1 cellular context compared by ENCODE assay signal in genomic region chr9:114396558-114397218, GRCh38.
TF ChIP-seq lines count a peak whose summit lies in the region.

No MANE protein-coding gene starts in this region.

TF ChIP-seq in liver, 16 proteins besides CTCF, POLR2A, EP300 and RAD21 (continued from another document):
- no peak for TF ChIP-seq REST (IDR thresholded peaks at IDR 0.05)
- TF ChIP-seq TAF1 (conservative IDR thresholded peaks at IDR 0.05) = no peak
- no peak for TF ChIP-seq FOXA2 (IDR thresholded peaks at IDR 0.05)
- no peak for TF ChIP-seq FOXA1 (IDR thresholded peaks at IDR 0.05)
TF ChIP-seq in liver: peak in this region for 3.
